Comparison of ENCODE assay signal across 35 cellular contexts in the genomic region with DNA sequence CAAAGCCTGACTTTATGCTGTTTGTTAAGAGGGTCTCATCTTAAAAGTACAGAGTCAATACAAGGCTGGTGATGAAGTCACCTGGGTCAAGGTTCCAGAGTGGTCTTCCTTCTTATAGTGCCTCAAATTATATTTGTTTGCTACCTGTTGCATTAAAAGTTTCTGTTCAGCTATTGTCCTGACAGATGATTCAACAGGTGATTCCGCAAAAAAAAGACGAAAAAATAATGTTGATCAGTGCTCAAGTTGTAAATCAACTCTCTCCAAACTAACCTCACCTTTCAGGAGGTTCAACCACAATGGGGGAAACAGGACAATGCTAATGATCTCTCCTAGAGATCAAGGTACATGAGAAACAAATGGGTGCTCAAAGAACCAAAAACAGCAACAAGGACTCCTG. TPM values are rescaled to one million over a fixed set of nuclear protein-coding genes. Genes with fewer than 3 reads are reported as not detected.
"Had no signal": no experiment of that assay in that cellular context is flagged by ENCODE, and none has a peak within 500 bp of the region (broad histone marks: within the 10 kb centered on the region; RNA-seq: fewer than 3 reads in every experiment).

No MANE protein-coding gene starts in this region.

- H3K9me3 Mint-ChIP-seq: activated CD4-positive, alpha-beta T cell treated with anti-CD3 and anti-CD28 coated beads, Interleukin-2, amount 10 ng/mL, durations not matched to agents 24 days and 14 days had no signal

- H3K4me3 ChIP-seq: adrenal gland, body of pancreas, breast epithelium had no signal

- H3K27me3 ChIP-seq: adrenal gland, body of pancreas, brain microvascular endothelial cell, breast epithelium had no signal

- H3K4me3 Mint-ChIP-seq: activated B cell treated with CpG ODN at 0.5 μM for 24 hours; activated CD4-positive, alpha-beta memory T cell treated with anti-CD3 and anti-CD28 coated beads for 36 hours; activated CD4-positive, alpha-beta T cell treated with anti-CD3 and anti-CD28 coated beads, Interleukin-2, amount 10 ng/mL, durations not matched to agents 24 days and 14 days; activated CD8-positive, alpha-beta T cell treated with anti-CD3 and anti-CD28 coated beads for 36 hours; activated naive CD4-positive, alpha-beta T cell treated with anti-CD3 and anti-CD28 coated beads for 36 hours; activated naive CD8-positive, alpha-beta T cell treated with anti-CD3 and anti-CD28 coated beads for 36 hours; activated T-cell treated with anti-CD3 and anti-CD28 coated beads, Interleukin-2, amount 50 U/mL, for 4 hours; activated T-cell treated with anti-CD3 and anti-CD28 coated beads, Interleukin-2, amount 50 U/mL, for 72 hours; activated T-helper 1 cell treated with anti-CD3 and anti-CD28 coated beads, Interleukin-12 subunit alpha, Interleukin-12 subunit beta, Interleukin-2, Interleukin-4 antibody, amounts not matched to agents 30 ng/mL and 10 ng/mL and 1 ng/mL, durations not matched to agents 14 hours and 24 hours and 36 hours; activated T-helper 17 cell treated with anti-CD3 and anti-CD28 coated beads, Interleukin-2, amount 50 U/mL, for 72 hours; T-helper 1 cell treated with Interleukin-12 subunit alpha and Interleukin-12 subunit beta and Interleukin-4 antibody, amounts not matched to agents 30 μg/mL and 1 μg/mL, for 36 hours; T-helper 2 cell treated with Interferon-gamma antibody and Interleukin-4, amounts not matched to agents 5 μg/mL and 100 μg/mL, for 36 hours had no signal

- H3K36me3 ChIP-seq: adrenal gland, brain microvascular endothelial cell, breast epithelium had no signal

- H3K27ac Mint-ChIP-seq: activated B cell treated with CpG ODN at 0.5 μM for 24 hours; activated CD4-positive, alpha-beta memory T cell treated with anti-CD3 and anti-CD28 coated beads for 36 hours; activated CD4-positive, alpha-beta T cell treated with anti-CD3 and anti-CD28 coated beads, Interleukin-2, amount 10 ng/mL, durations not matched to agents 24 days and 14 days; activated CD8-positive, alpha-beta T cell treated with anti-CD3 and anti-CD28 coated beads for 36 hours; activated naive CD4-positive, alpha-beta T cell treated with anti-CD3 and anti-CD28 coated beads for 36 hours; activated naive CD4-positive, alpha-beta T cell treated with anti-CD3 and anti-CD28 coated beads, Interleukin-2, amount 50 U/mL, for 72 hours; activated naive CD8-positive, alpha-beta T cell treated with anti-CD3 and anti-CD28 coated beads for 36 hours; activated T-helper 1 cell treated with anti-CD3 and anti-CD28 coated beads, Interleukin-12 subunit alpha, Interleukin-12 subunit beta, Interleukin-2, Interleukin-4 antibody, amounts not matched to agents 30 ng/mL and 10 ng/mL and 1 ng/mL, durations not matched to agents 14 hours and 24 hours and 36 hours; activated T-helper 17 cell treated with anti-CD3 and anti-CD28 coated beads, Interleukin-2, amount 50 U/mL, for 72 hours; T-helper 1 cell treated with Interleukin-12 subunit alpha and Interleukin-12 subunit beta and Interleukin-4 antibody, amounts not matched to agents 30 μg/mL and 1 μg/mL, for 36 hours; T-helper 2 cell treated with Interferon-gamma antibody and Interleukin-4, amounts not matched to agents 5 μg/mL and 100 μg/mL, for 36 hours had no signal

- ATAC-seq: activated CD8-positive, alpha-beta T cell treated with anti-CD3 and anti-CD28 coated beads for 36 hours; activated naive CD4-positive, alpha-beta T cell treated with anti-CD3 and anti-CD28 coated beads, Interleukin-2, amount 50 U/mL, for 72 hours; activated T-cell treated with anti-CD3 and anti-CD28 coated beads, Interleukin-2, amount 50 U/mL, for 4 hours; activated T-cell treated with anti-CD3 and anti-CD28 coated beads, Interleukin-2, amount 50 U/mL, for 72 hours; activated T-helper 17 cell treated with anti-CD3 and anti-CD28 coated beads, Interleukin-2, amount 50 U/mL, for 72 hours; body of pancreas had no signal

- H3K4me1 ChIP-seq: adrenal gland, body of pancreas, breast epithelium had no signal

- DNase-seq: activated B cell treated with CpG ODN at 0.5 μM for 24 hours; activated CD4-positive, alpha-beta memory T cell treated with anti-CD3 and anti-CD28 coated beads for 36 hours; activated CD4-positive, alpha-beta T cell treated with anti-CD3 and anti-CD28 coated beads for 4 hours; activated CD4-positive, alpha-beta T cell treated with anti-CD3 and anti-CD28 coated beads, Interleukin-2, amount 10 ng/mL, durations not matched to agents 24 days and 14 days; activated CD4-positive, alpha-beta T cell treated with anti-CD3 and anti-CD28 coated beads, Interleukin-2, amount 50 U/mL, for 1 hour; activated CD4-positive, alpha-beta T cell treated with anti-CD3 and anti-CD28 coated beads, Interleukin-2, amount 50 U/mL, for 4 hours; activated CD4-positive, CD25-positive, alpha-beta regulatory T cell treated with anti-CD3 and anti-CD28 coated beads, Interleukin-2, amount 50 U/mL, for 72 hours; activated CD8-positive, alpha-beta memory T cell treated with anti-CD3 and anti-CD28 coated beads, Interleukin-2, amount 50 U/mL, for 4 hours; activated CD8-positive, alpha-beta T cell treated with anti-CD3 and anti-CD28 coated beads for 36 hours; activated effector memory CD4-positive, alpha-beta T cell treated with anti-CD3 and anti-CD28 coated beads, Interleukin-2, amount 50 U/mL, for 16 hours; activated gamma-delta T cell treated with Interleukin-2 at 50 U/mL for 16 hours; activated naive CD4-positive, alpha-beta T cell; activated naive CD4-positive, alpha-beta T cell treated with anti-CD3 and anti-CD28 coated beads for 36 hours; activated naive CD4-positive, alpha-beta T cell treated with anti-CD3 and anti-CD28 coated beads, Interleukin-2, amount 50 U/mL, for 16 hours; activated naive CD8-positive, alpha-beta T cell treated with anti-CD3 and anti-CD28 coated beads for 36 hours; activated T-cell treated with anti-CD3 and anti-CD28 coated beads for 4 hours; activated T-cell treated with anti-CD3 and anti-CD28 coated beads, Interleukin-2, amount 50 U/mL, for 1 hour; activated T-cell treated with anti-CD3 and anti-CD28 coated beads, Interleukin-2, amount 50 U/mL, for 4 hours; activated T-cell treated with anti-CD3 and anti-CD28 coated beads, Interleukin-2, amount 50 U/mL, for 72 hours; adrenal gland; amniotic stem cell; aorta; body of pancreas; brain microvascular endothelial cell; central memory CD4-positive, alpha-beta T cell; T-helper 2 cell; T-helper 9 cell had no signal

- H3K27me3 Mint-ChIP-seq: activated CD4-positive, alpha-beta memory T cell treated with anti-CD3 and anti-CD28 coated beads for 36 hours; activated CD8-positive, alpha-beta T cell treated with anti-CD3 and anti-CD28 coated beads for 36 hours; activated naive CD8-positive, alpha-beta T cell treated with anti-CD3 and anti-CD28 coated beads for 36 hours had no signal

- H3K27ac ChIP-seq: adrenal gland, body of pancreas, brain microvascular endothelial cell, breast epithelium, VCaP had no signal

- H3K9me3 ChIP-seq: body of pancreas had no signal

- H3K4me1 Mint-ChIP-seq: activated CD4-positive, alpha-beta T cell treated with anti-CD3 and anti-CD28 coated beads, Interleukin-2, amount 10 ng/mL, durations not matched to agents 24 days and 14 days; activated T-helper 17 cell treated with anti-CD3 and anti-CD28 coated beads, Interleukin-2, amount 50 U/mL, for 72 hours had no signal

RNA-seq across cellular contexts. Expression of a gene that starts 35.7 kb away (rescaled TPM):
- total RNA-seq: cardiac septum had no signal
- polyA plus RNA-seq: aorta had no signal
